In the genomic region with DNA sequence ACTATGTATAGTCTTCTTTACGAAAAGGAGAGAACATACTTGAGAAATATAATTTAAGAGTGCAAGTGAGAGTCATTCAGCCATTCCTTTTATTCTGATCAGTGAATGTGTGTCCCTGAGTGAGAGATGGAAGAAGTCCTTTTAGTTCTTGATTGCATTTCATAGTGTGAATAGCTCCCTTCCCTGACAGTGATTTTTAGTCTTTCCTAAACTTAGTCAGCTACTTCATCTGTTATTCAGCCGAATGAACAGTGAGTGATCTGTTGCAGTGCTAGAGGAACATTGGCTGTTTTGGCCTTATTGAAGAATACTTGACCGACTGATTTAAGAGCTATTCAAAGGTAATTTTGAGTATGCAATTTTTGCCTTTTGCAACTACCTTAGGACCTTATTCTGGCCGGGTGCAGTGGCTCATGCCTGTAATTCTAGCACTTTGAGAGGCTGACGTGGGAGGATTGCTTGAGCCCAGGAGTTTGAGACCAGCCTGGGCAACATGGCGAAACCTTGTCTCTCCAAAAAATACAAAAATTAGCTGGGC, we compare ENCODE assay signal across 16 cellular contexts. TPM values are rescaled to one million over a fixed set of nuclear protein-coding genes. Genes with fewer than 3 reads are reported as not detected.
A peak's percentile ranks its signal among the peaks of the same experiment; 100 is the strongest.
DNase-seq lines count a peak whose midpoint lies in the region; ATAC-seq, FAIRE-seq and TF ChIP-seq lines count a peak whose summit lies in the region.
"Had no signal": no experiment of that assay in that cellular context is flagged by ENCODE, and none has a peak within 500 bp of the region (broad histone marks: within the 10 kb centered on the region; RNA-seq: fewer than 3 reads in every experiment).

No MANE protein-coding gene starts in this region.

- H3K4me3 Mint-ChIP-seq in WTC11, result no peak overlapping the region
- H3K4me3 Mint-ChIP-seq: B cell; CD8-positive, alpha-beta T cell; H9; IgD-negative memory B cell had no signal

- WGBS in lung, 2 donors, result 73 to 91% methylated on average over 6 of the region's 6 CpGs

- CTCF ChIA-PET in WTC11 (lab: Charles Lee), result no interaction called here

- H3K4me1 Mint-ChIP-seq in WTC11, result peaks cover 13% of the 10 kb centered on the region

- no peaks in the 10 kb centered on the region for H3K27me3 Mint-ChIP-seq in WTC11 (ENCODE audit: low read depth)
- H3K27me3 Mint-ChIP-seq: B cell, IgD-negative memory B cell had no signal

- H3K27me3 ChIP-seq in lung (ENCODE audit: control insufficient read depth, insufficient read depth) (no peaks in the 10 kb centered on the region), upper lobe of right lung (no peaks in the 10 kb centered on the region), MM.1S (replicated peaks; ENCODE audit: insufficient read depth, low read length) (no peaks in the 10 kb centered on the region)
- H3K27me3 ChIP-seq: BLaER1 treated with 17β-estradiol and CSF1 and Interleukin-3, amounts not matched to agents 10 nM and 100 nM had no signal

- POLR2A ChIA-PET in WTC11 (lab: Charles Lee), result no interaction called here

- DNase-seq in GM12891 (ENCODE audit: insufficient read length, low spot score) (no peak), WTC11 (ENCODE audit: low spot score) (no peak), lung (ENCODE audit: low spot score) (no peak), upper lobe of right lung (no peak), ureter (ENCODE audit: low spot score) (no peak), MM.1S (no peak)
- no peak for DNase-seq in activated CD8-positive, alpha-beta memory T cell treated with anti-CD3 and anti-CD28 coated beads, Interleukin-2, amount 50 U/mL, for 48 hours
- DNase-seq: 8988T; Calu3; CD8-positive, alpha-beta T cell; DMS79 treated with DMSO at 0.1 percent for 48 hours; H9 had no signal

- intact Hi-C loops in upper lobe of right lung (cut with DNase I), result no loop called here

- no peak overlapping the region for H2AFZ ChIP-seq in MM.1S (ENCODE audit: low read length)

- H3K9me3 Mint-ChIP-seq in WTC11, result peaks cover 7% of the 10 kb centered on the region; the same call in 1 of the 2 replicates
- H3K9me3 Mint-ChIP-seq: CD8-positive, alpha-beta T cell; H9; IgD-negative memory B cell had no signal

- H3K4me3 ChIP-seq in lung (no peak overlapping the region), upper lobe of right lung (no peak overlapping the region), MM.1S (ENCODE audit: low read length) (no peak overlapping the region)
- H3K4me3 ChIP-seq: BLaER1 treated with 17β-estradiol and CSF1 and Interleukin-3, amounts not matched to agents 10 nM and 100 nM had no signal

- no peak overlapping the region for H3K9ac ChIP-seq in MM.1S (ENCODE audit: low read length)
- H3K9ac ChIP-seq: BLaER1 treated with 17β-estradiol and CSF1 and Interleukin-3, amounts not matched to agents 10 nM and 100 nM had no signal

- no peak for TF ChIP-seq CTCF in WTC11 (IDR thresholded peaks at IDR 0.05)
- no peak for TF ChIP-seq CTCF in lung (IDR thresholded peaks at IDR 0.05; ENCODE audit: control extremely low read depth, extremely low read depth)
- no peak for TF ChIP-seq CTCF in upper lobe of right lung (IDR thresholded peaks at IDR 0.05)
- no peak for TF ChIP-seq CTCF in MM.1S (IDR thresholded peaks at IDR 0.05; ENCODE audit: low read length)

- no peaks in the 10 kb centered on the region for H4K20me1 ChIP-seq in MM.1S (ENCODE audit: insufficient read depth, low read length)

- H3K9me3 ChIP-seq in lung (ENCODE audit: control insufficient read depth in 2 of 2, insufficient read depth in 1 of 2, low read length in 1 of 2) (no peaks in the 10 kb centered on the region), upper lobe of right lung (no peaks in the 10 kb centered on the region), MM.1S (replicated peaks; ENCODE audit: insufficient read depth, low read length) (no peaks in the 10 kb centered on the region)
- H3K9me3 ChIP-seq: BLaER1 treated with 17β-estradiol and CSF1 and Interleukin-3, amounts not matched to agents 10 nM and 100 nM had no signal

- H3K36me3 Mint-ChIP-seq in WTC11, result no peaks in the 10 kb centered on the region
- H3K36me3 Mint-ChIP-seq: CD8-positive, alpha-beta T cell; IgD-negative memory B cell had no signal

- peaks cover 92% of the 10 kb centered on the region for H3K79me2 ChIP-seq in MM.1S (ENCODE audit: low read length)

- no peaks in the 10 kb centered on the region for H3K9me2 ChIP-seq in MM.1S (replicated peaks; ENCODE audit: insufficient read depth, low read length)

- H3K36me3 ChIP-seq in lung (ENCODE audit: control insufficient read depth in 2 of 2, insufficient read depth in 2 of 2, low read length in 2 of 2) (no peaks in the 10 kb centered on the region), upper lobe of right lung (no peaks in the 10 kb centered on the region), MM.1S (replicated peaks; ENCODE audit: insufficient read depth, low read length) (no peaks in the 10 kb centered on the region)
- H3K36me3 ChIP-seq: BLaER1 treated with 17β-estradiol and CSF1 and Interleukin-3, amounts not matched to agents 10 nM and 100 nM had no signal

- H3K4me1 ChIP-seq in lung (ENCODE audit: control insufficient read depth in 2 of 2, insufficient read depth in 2 of 2, low read length in 2 of 2) (no peaks in the 10 kb centered on the region), upper lobe of right lung (no peaks in the 10 kb centered on the region), MM.1S (ENCODE audit: low read length) (peaks cover 4% of the 10 kb centered on the region; the same call in 1 of the 2 replicates)

- TF ChIP-seq POLR2A in GM12891 (IDR thresholded peaks at IDR 0.05; ENCODE audit: low read depth, low read length), result no peak

- ATAC-seq in WTC11 (no peak), lung (ENCODE audit: insufficient read depth, low FRiP score) (peak; percentile 70), upper lobe of right lung (peak; percentile 62)
- ATAC-seq: CD8-positive, alpha-beta T cell; HepG2 had no signal

- H3K27ac ChIP-seq in lung (ENCODE audit: low read depth in 1 of 2, low read length in 1 of 2) (no peak overlapping the region), upper lobe of right lung (no peak overlapping the region), MM.1S (ENCODE audit: low read length) (no peak overlapping the region)
- H3K27ac ChIP-seq: BLaER1 treated with 17β-estradiol and CSF1 and Interleukin-3, amounts not matched to agents 10 nM and 100 nM had no signal

- no peaks in the 10 kb centered on the region; the same call in 1 of the 2 replicates for H3F3A ChIP-seq in MM.1S (ENCODE audit: insufficient read depth, low read length)

- no peak overlapping the region for H3K4me2 ChIP-seq in MM.1S (ENCODE audit: low read depth, low read length)
- H3K4me2 ChIP-seq: BLaER1 treated with 17β-estradiol and CSF1 and Interleukin-3, amounts not matched to agents 10 nM and 100 nM had no signal

- FAIRE-seq in GM12891 (lab: Jason Lieb, UNC), result peak; percentile 9
- FAIRE-seq: HepG2 had no signal

- 0 out of 2 replicates have a peak overlapping the region, but pooled peaks have one; percentile 51 for H3K27ac Mint-ChIP-seq in WTC11
- H3K27ac Mint-ChIP-seq: B cell; CD8-positive, alpha-beta T cell; IgD-negative memory B cell had no signal

TF ChIP-seq in GM12891, 5 proteins besides CTCF, POLR2A, EP300 and RAD21:
- TF ChIP-seq POLR2AphosphoS5 (IDR thresholded peaks at IDR 0.05; ENCODE audit: low read depth, low read length) (no peak), SPI1 (IDR thresholded peaks at IDR 0.05; ENCODE audit: low read depth, low read length) (no peak), POU2F2 (IDR thresholded peaks at IDR 0.05; ENCODE audit: low read depth, low read length) (no peak), TAF1 (IDR thresholded peaks at IDR 0.05; ENCODE audit: low read depth, low read length) (no peak), PAX5 (IDR thresholded peaks at IDR 0.05; ENCODE audit: insufficient read depth, low read length, severe bottlenecking) (no peak)

TF ChIP-seq in WTC11, 78 proteins besides CTCF, POLR2A, EP300 and RAD21 (continues in another document):
- TF ChIP-seq JAZF1 (CRISPR knock-in tag; IDR thresholded peaks at IDR 0.05) (no peak), HMGXB4 (CRISPR knock-in tag; IDR thresholded peaks at IDR 0.05) (no peak), MXD4 (CRISPR knock-in tag; IDR thresholded peaks at IDR 0.05; ENCODE audit: borderline replicate concordance) (no peak), GTF2I (CRISPR knock-in tag; conservative IDR thresholded peaks at IDR 0.05) (no peak), PRRX2 (CRISPR knock-in tag; IDR thresholded peaks at IDR 0.05) (no peak), MLX (CRISPR knock-in tag; IDR thresholded peaks at IDR 0.05) (no peak), NFYB (CRISPR knock-in tag; conservative IDR thresholded peaks at IDR 0.05; ENCODE audit: low read depth) (no peak), CREM (CRISPR knock-in tag; IDR thresholded peaks at IDR 0.05) (no peak)
- TF ChIP-seq, protein P1, sequence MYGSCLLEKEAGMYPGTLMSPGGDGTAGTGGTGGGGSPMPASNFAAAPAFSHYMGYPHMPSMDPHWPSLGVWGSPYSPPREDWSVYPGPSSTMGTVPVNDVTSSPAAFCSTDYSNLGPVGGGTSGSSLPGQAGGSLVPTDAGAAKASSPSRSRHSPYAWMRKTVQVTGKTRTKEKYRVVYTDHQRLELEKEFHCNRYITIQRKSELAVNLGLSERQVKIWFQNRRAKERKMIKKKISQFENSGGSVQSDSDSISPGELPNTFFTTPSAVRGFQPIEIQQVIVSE (CRISPR knock-in tag; IDR thresholded peaks at IDR 0.05; ENCODE audit: borderline replicate concordance), result no peak

RNA-seq across cellular contexts. Expression of gene UBE2E2, which starts 45.5 kb away (rescaled TPM):
- 18.8 TPM for polyA plus RNA-seq in GM12891 (2012; ENCODE audit: low read depth, missing spikeins)
- total RNA-seq in WTC11 (2021) (53.8 to 62.8 TPM (median 54.9 TPM) in 3 replicates), lung (10 to 100 TPM; 32.8 to 87.5 TPM), upper lobe of right lung (45.9 TPM), ureter (28.3 TPM)
- 10 to 100 TPM; 21.5 to 25.3 TPM for polyA plus RNA-seq in lung
